In the genomic region with DNA sequence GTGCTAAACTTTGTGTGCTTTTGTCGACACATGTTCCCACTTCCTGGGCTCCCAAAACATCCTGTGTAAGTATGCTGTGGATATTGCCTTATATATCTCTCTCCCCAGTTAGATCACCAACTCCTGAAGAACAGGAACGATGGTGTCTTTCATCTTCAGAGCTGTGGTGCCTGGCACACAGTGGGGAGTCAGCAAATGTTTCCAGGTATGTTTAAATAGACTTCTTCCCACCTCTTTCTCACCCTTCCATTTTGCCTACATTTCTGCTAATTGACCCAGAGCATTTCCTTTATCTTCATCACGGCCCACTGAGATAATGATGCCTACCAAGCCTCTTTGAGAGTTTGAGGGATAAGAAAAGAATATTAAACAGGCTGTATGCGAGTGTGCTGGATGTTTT, we compare ENCODE assay signal across 21 cellular contexts.
"Had no signal": no experiment of that assay in that cellular context is flagged by ENCODE, and none has a peak within 500 bp of the region (broad histone marks: within the 10 kb centered on the region; RNA-seq: fewer than 3 reads in every experiment).

No MANE protein-coding gene starts in this region.

- H3K4me3 ChIP-seq: esophagus muscularis mucosa, lung, pancreas, right lobe of liver, testis had no signal

- H3K36me3 ChIP-seq: esophagus muscularis mucosa, pancreas, right lobe of liver had no signal

- ATAC-seq: activated CD8-positive, alpha-beta T cell treated with anti-CD3 and anti-CD28 coated beads for 36 hours; activated naive CD8-positive, alpha-beta T cell treated with anti-CD3 and anti-CD28 coated beads, Interleukin-2, amount 50 U/mL, for 24 hours; left cardiac atrium; pancreas; stimulated activated effector memory CD8-positive, alpha-beta T cell treated with anti-CD3 and anti-CD28 coated beads, Interleukin-12 subunit alpha, Interleukin-12 subunit beta, amount 100 ng/mL, for 72 hours had no signal

- FAIRE-seq: endothelial cell of umbilical vein, islet of Langerhans, pancreas had no signal

- H3K27me3 Mint-ChIP-seq: activated CD4-positive, alpha-beta T cell treated with anti-CD3 and anti-CD28 coated beads, Interleukin-2, amount 10 ng/mL, durations not matched to agents 24 days and 14 days; activated T-cell treated with anti-CD3 and anti-CD28 coated beads, Interleukin-2, amount 50 U/mL, for 24 hours; type B pancreatic cell had no signal

- H3K4me1 Mint-ChIP-seq: activated CD4-positive, alpha-beta T cell treated with anti-CD3 and anti-CD28 coated beads, Interleukin-2, amount 10 ng/mL, durations not matched to agents 24 days and 14 days; activated naive CD4-positive, alpha-beta T cell treated with anti-CD3 and anti-CD28 coated beads, Interleukin-2, amount 10 ng/mL, durations not matched to agents 7 days and 5 days; activated naive CD8-positive, alpha-beta T cell treated with anti-CD3 and anti-CD28 coated beads, Interleukin-2, amount 50 U/mL, for 24 hours; stimulated activated effector memory CD8-positive, alpha-beta T cell treated with anti-CD3 and anti-CD28 coated beads, Interleukin-12 subunit alpha, Interleukin-12 subunit beta, amount 100 ng/mL, for 72 hours had no signal

- DNase-seq: activated CD4-positive, alpha-beta T cell treated with anti-CD3 and anti-CD28 coated beads, Interleukin-2, amount 10 ng/mL, durations not matched to agents 24 days and 14 days; activated CD8-positive, alpha-beta T cell treated with anti-CD3 and anti-CD28 coated beads for 36 hours; activated effector memory CD4-positive, alpha-beta T cell treated with Interleukin-2 at 50 U/mL for 16 hours; activated naive CD4-positive, alpha-beta T cell treated with anti-CD3 and anti-CD28 coated beads, Interleukin-2, amount 10 ng/mL, durations not matched to agents 7 days and 5 days; activated naive CD8-positive, alpha-beta T cell treated with anti-CD3 and anti-CD28 coated beads, Interleukin-2, amount 50 U/mL, for 24 hours; activated T-cell treated with anti-CD3 and anti-CD28 coated beads, Interleukin-2, amount 50 U/mL, for 24 hours; anterior cingulate cortex; cortex of kidney; effector CD8-positive, alpha-beta T cell; left cardiac atrium; pancreas; right lobe of liver; stimulated activated CD4-positive, alpha-beta T cell treated with anti-CD3 and anti-CD28 coated beads, Interleukin-4, amount 100 ng/mL, for 24 hours; testis had no signal

- H3K9me3 ChIP-seq: esophagus muscularis mucosa, pancreas, right lobe of liver, testis had no signal

- H3K4me3 Mint-ChIP-seq: activated CD4-positive, alpha-beta T cell treated with anti-CD3 and anti-CD28 coated beads, Interleukin-2, amount 10 ng/mL, durations not matched to agents 24 days and 14 days; activated CD8-positive, alpha-beta T cell treated with anti-CD3 and anti-CD28 coated beads for 36 hours; activated naive CD4-positive, alpha-beta T cell treated with anti-CD3 and anti-CD28 coated beads, Interleukin-2, amount 10 ng/mL, durations not matched to agents 7 days and 5 days; activated naive CD8-positive, alpha-beta T cell treated with anti-CD3 and anti-CD28 coated beads, Interleukin-2, amount 50 U/mL, for 24 hours; activated T-cell treated with anti-CD3 and anti-CD28 coated beads, Interleukin-2, amount 50 U/mL, for 24 hours; stimulated activated effector memory CD8-positive, alpha-beta T cell treated with anti-CD3 and anti-CD28 coated beads, Interleukin-12 subunit alpha, Interleukin-12 subunit beta, amount 100 ng/mL, for 72 hours; T-helper 1 cell treated with Interleukin-12 subunit alpha and Interleukin-12 subunit beta and Interleukin-4 antibody, amounts not matched to agents 30 μg/mL and 1 μg/mL, for 36 hours had no signal

- H3K4me1 ChIP-seq: esophagus muscularis mucosa, pancreas, right lobe of liver, testis had no signal

- H3K27me3 ChIP-seq: esophagus muscularis mucosa, pancreas, right lobe of liver, testis had no signal

- H3K27ac Mint-ChIP-seq: activated CD4-positive, alpha-beta T cell treated with anti-CD3 and anti-CD28 coated beads, Interleukin-2, amount 10 ng/mL, durations not matched to agents 24 days and 14 days; activated CD8-positive, alpha-beta T cell treated with anti-CD3 and anti-CD28 coated beads for 36 hours; activated naive CD4-positive, alpha-beta T cell treated with anti-CD3 and anti-CD28 coated beads, Interleukin-2, amount 10 ng/mL, durations not matched to agents 7 days and 5 days; activated naive CD8-positive, alpha-beta T cell treated with anti-CD3 and anti-CD28 coated beads, Interleukin-2, amount 50 U/mL, for 24 hours; activated T-cell treated with anti-CD3 and anti-CD28 coated beads, Interleukin-2, amount 50 U/mL, for 24 hours; stimulated activated effector memory CD8-positive, alpha-beta T cell treated with anti-CD3 and anti-CD28 coated beads, Interleukin-12 subunit alpha, Interleukin-12 subunit beta, amount 100 ng/mL, for 72 hours; T-helper 1 cell treated with Interleukin-12 subunit alpha and Interleukin-12 subunit beta and Interleukin-4 antibody, amounts not matched to agents 30 μg/mL and 1 μg/mL, for 36 hours; type B pancreatic cell had no signal

- H3K36me3 Mint-ChIP-seq: activated naive CD4-positive, alpha-beta T cell treated with anti-CD3 and anti-CD28 coated beads, Interleukin-2, amount 10 ng/mL, durations not matched to agents 7 days and 5 days; stimulated activated effector memory CD8-positive, alpha-beta T cell treated with anti-CD3 and anti-CD28 coated beads, Interleukin-12 subunit alpha, Interleukin-12 subunit beta, amount 100 ng/mL, for 72 hours; type B pancreatic cell had no signal

- H3K9me3 Mint-ChIP-seq: activated CD4-positive, alpha-beta T cell treated with anti-CD3 and anti-CD28 coated beads, Interleukin-2, amount 10 ng/mL, durations not matched to agents 24 days and 14 days; activated CD8-positive, alpha-beta T cell treated with anti-CD3 and anti-CD28 coated beads for 36 hours; activated naive CD4-positive, alpha-beta T cell treated with anti-CD3 and anti-CD28 coated beads, Interleukin-2, amount 10 ng/mL, durations not matched to agents 7 days and 5 days; activated naive CD8-positive, alpha-beta T cell treated with anti-CD3 and anti-CD28 coated beads, Interleukin-2, amount 50 U/mL, for 24 hours; T-helper 1 cell treated with Interleukin-12 subunit alpha and Interleukin-12 subunit beta and Interleukin-4 antibody, amounts not matched to agents 30 μg/mL and 1 μg/mL, for 36 hours had no signal

- H3K27ac ChIP-seq: esophagus muscularis mucosa, pancreas, right lobe of liver, testis had no signal
